In genomic region chr20:25277941-25278521, GRCh38 we compare ENCODE assay signal across 13 cellular contexts. TPM values are rescaled to one million over a fixed set of nuclear protein-coding genes. Genes with fewer than 3 reads are reported as not detected.
DNase-seq lines count a peak whose midpoint lies in the region; ATAC-seq and TF ChIP-seq lines count a peak whose summit lies in the region.
"Had no signal": no experiment of that assay in that cellular context is flagged by ENCODE, and none has a peak within 500 bp of the region (broad histone marks: within the 10 kb centered on the region; RNA-seq: fewer than 3 reads in every experiment).

No MANE protein-coding gene starts in this region.

- WGBS in spleen, 5 donors, result 93 to 97% (median 96%) methylated on average over 14 to 19 of the region's 19 CpGs
- WGBS in endodermal cell (ENCODE audit: insufficient coverage in 1 of 2, insufficient read length in 1 of 2), 2 experiments, result 92 to 97% methylated on average over 16 to 19 of the region's 19 CpGs

- no peaks in the 10 kb centered on the region for H3K27me3 ChIP-seq in spleen (replicated peaks in 1 of 7)
- no peaks in the 10 kb centered on the region for H3K27me3 ChIP-seq in endodermal cell (ENCODE audit: control insufficient read depth, insufficient read depth, low read length, poor library complexity, severe bottlenecking)
- H3K27me3 ChIP-seq: brain microvascular endothelial cell had no signal

- no peak overlapping the region for H3K9ac ChIP-seq in endodermal cell (ENCODE audit: extremely low read depth, low read length, poor library complexity, severe bottlenecking)

- intact Hi-C loops in CD14-positive monocyte (cut with micrococcal nuclease) (no loop called here), activated B cell treated with CpG ODN at 0.5 μM for 24 hours (cut with micrococcal nuclease) (no loop called here), left colon (cut with DNase I, micrococcal nuclease) (no loop called here), spleen (cut with DNase I; ENCODE audit: low total_unique reads) (no loop called here)

- H3K4me1 ChIP-seq in spleen, result peaks cover 0 to 31% (median 10%) of the 10 kb centered on the region in 6 donors
- H3K4me1 ChIP-seq in endodermal cell (ENCODE audit: control insufficient read depth, insufficient read depth, low read length), result no peaks in the 10 kb centered on the region

- H3K27ac Mint-ChIP-seq in CD14-positive monocyte, result no peak overlapping the region
- H3K27ac Mint-ChIP-seq in activated B cell treated with CpG ODN at 0.5 μM for 24 hours, result no peak overlapping the region
- H3K27ac Mint-ChIP-seq in endodermal cell, result no peak overlapping the region
- H3K27ac Mint-ChIP-seq: activated CD4-positive, alpha-beta memory T cell treated with anti-CD3 and anti-CD28 coated beads for 36 hours; activated T-helper 2 cell treated with anti-CD3 and anti-CD28 coated beads, Interferon-gamma antibody, Interleukin-2, Interleukin-4, amounts not matched to agents 10 μg/mL and 5 μg/mL and 100 μg/mL, durations not matched to agents 14 hours and 24 hours and 36 hours; stimulated activated naive CD8-positive, alpha-beta T cell treated with anti-CD3 and anti-CD28 coated beads, Interleukin-15, Interleukin-2, amounts not matched to agents 100 ng/mL and 50 ng/mL, for 24 hours had no signal

- H3K9me3 Mint-ChIP-seq in CD14-positive monocyte (peaks cover 0 to 2% (median 0%) of the 10 kb centered on the region in 7 donors), activated B cell treated with CpG ODN at 0.5 μM for 24 hours (no peaks in the 10 kb centered on the region), endodermal cell (no peaks in the 10 kb centered on the region)
- H3K9me3 Mint-ChIP-seq: activated CD4-positive, alpha-beta memory T cell treated with anti-CD3 and anti-CD28 coated beads for 36 hours; activated T-helper 2 cell treated with anti-CD3 and anti-CD28 coated beads, Interferon-gamma antibody, Interleukin-2, Interleukin-4, amounts not matched to agents 10 μg/mL and 5 μg/mL and 100 μg/mL, durations not matched to agents 14 hours and 24 hours and 36 hours; stimulated activated naive CD8-positive, alpha-beta T cell treated with anti-CD3 and anti-CD28 coated beads, Interleukin-15, Interleukin-2, amounts not matched to agents 100 ng/mL and 50 ng/mL, for 24 hours had no signal

- no peaks in the 10 kb centered on the region for H3K27me3 Mint-ChIP-seq in CD14-positive monocyte (ENCODE audit: low read depth in 3 of 3)
- no peaks in the 10 kb centered on the region for H3K27me3 Mint-ChIP-seq in activated B cell treated with CpG ODN at 0.5 μM for 24 hours
- no peaks in the 10 kb centered on the region for H3K27me3 Mint-ChIP-seq in endodermal cell (ENCODE audit: insufficient read depth)
- H3K27me3 Mint-ChIP-seq: activated CD4-positive, alpha-beta memory T cell treated with anti-CD3 and anti-CD28 coated beads for 36 hours; stimulated activated naive CD8-positive, alpha-beta T cell treated with anti-CD3 and anti-CD28 coated beads, Interleukin-15, Interleukin-2, amounts not matched to agents 100 ng/mL and 50 ng/mL, for 24 hours had no signal

- H3K36me3 ChIP-seq in spleen (peaks cover 0 to 100% (median 77%) of the 10 kb centered on the region in 6 donors), endodermal cell (ENCODE audit: control insufficient read depth, insufficient read depth, low read length) (peaks cover 47% of the 10 kb centered on the region)

- TF ChIP-seq POLR2A in spleen (IDR thresholded peaks at IDR 0.05), result no peak

- peaks cover 79 to 98% of the 10 kb centered on the region in 2 donors for H3K36me3 Mint-ChIP-seq in CD14-positive monocyte
- peaks cover 61% of the 10 kb centered on the region for H3K36me3 Mint-ChIP-seq in activated B cell treated with CpG ODN at 0.5 μM for 24 hours (ENCODE audit: low read depth)
- peaks cover 45% of the 10 kb centered on the region for H3K36me3 Mint-ChIP-seq in endodermal cell (ENCODE audit: low read depth)

- H3K4me1 Mint-ChIP-seq in CD14-positive monocyte (no peaks in the 10 kb centered on the region), activated B cell treated with CpG ODN at 0.5 μM for 24 hours (peaks cover 27% of the 10 kb centered on the region), endodermal cell (no peaks in the 10 kb centered on the region)

- no peak overlapping the region for H3K4me3 Mint-ChIP-seq in CD14-positive monocyte
- H3K4me3 Mint-ChIP-seq in activated B cell treated with CpG ODN at 0.5 μM for 24 hours, result no peak overlapping the region
- H3K4me3 Mint-ChIP-seq in endodermal cell, result no peak overlapping the region
- H3K4me3 Mint-ChIP-seq: activated CD4-positive, alpha-beta memory T cell treated with anti-CD3 and anti-CD28 coated beads for 36 hours; stimulated activated naive CD8-positive, alpha-beta T cell treated with anti-CD3 and anti-CD28 coated beads, Interleukin-15, Interleukin-2, amounts not matched to agents 100 ng/mL and 50 ng/mL, for 24 hours had no signal

- no peak overlapping the region for H3K4me3 ChIP-seq in spleen
- H3K4me3 ChIP-seq in endodermal cell (ENCODE audit: low read length), result no peak overlapping the region
- H3K4me3 ChIP-seq: PC-9 had no signal

- DNase-seq in CD14-positive monocyte (ENCODE audit: low spot score), result peak; percentile 22
- DNase-seq in activated B cell treated with CpG ODN at 0.5 μM for 24 hours, result peak; percentile 8
- DNase-seq in left colon, result peak; percentile 9 to 57
- DNase-seq in spleen, result peak; percentile 69
- DNase-seq in middle frontal gyrus (ENCODE audit: extremely low spot score, low spot score), result no peak
- DNase-seq in endodermal cell, result no peak
- DNase-seq in NCI-H1417 (lab: John Stamatoyannopoulos, UW), result no peak
- DNase-seq: activated CD4-positive, alpha-beta memory T cell treated with anti-CD3 and anti-CD28 coated beads for 36 hours; brain microvascular endothelial cell; NCI-H774; PC-9 had no signal

- TF ChIP-seq CTCF in CD14-positive monocyte (IDR thresholded peaks at IDR 0.05), result no peak
- TF ChIP-seq CTCF in activated B cell treated with CpG ODN at 0.5 μM for 24 hours (IDR thresholded peaks at IDR 0.05), result no peak
- TF ChIP-seq CTCF in spleen (IDR thresholded peaks at IDR 0.05 in 8 of 11, conservative IDR thresholded peaks at IDR 0.05 in 3 of 11), result no peak
- no peak for TF ChIP-seq CTCF in endodermal cell (conservative IDR thresholded peaks at IDR 0.05)

- CTCF ChIA-PET in activated B cell treated with CpG ODN at 0.5 μM for 24 hours (lab: Charles Lee), result interaction anchor here (1.2 kb wide), 1 partner anchor 18 kb away, joined by 3 read pairs; no protein-coding TSS in a partner anchor

- H3K27ac ChIP-seq in spleen (no peak overlapping the region), endodermal cell (ENCODE audit: low read depth, low read length) (no peak overlapping the region)
- H3K27ac ChIP-seq: brain microvascular endothelial cell, PC-9 had no signal

- ATAC-seq in activated B cell treated with CpG ODN at 0.5 μM for 24 hours (ENCODE audit: low read depth), result no peak
- ATAC-seq in left colon, result peak; percentile 56

- H3K9me3 ChIP-seq in spleen (no peaks in the 10 kb centered on the region), endodermal cell (ENCODE audit: control insufficient read depth, low read length) (no peaks in the 10 kb centered on the region)

- POLR2A ChIA-PET in activated B cell treated with CpG ODN at 0.5 μM for 24 hours (lab: Charles Lee), result no interaction called here

RNA-seq across cellular contexts. Expression of gene PYGB, which starts 30.1 kb away (rescaled TPM):
- polyA plus RNA-seq in CD14-positive monocyte (10 to 100 TPM; 26.7 to 33.2 TPM), spleen (10 to 100 TPM; 10.5 to 29.4 (median 18.2) TPM)
- total RNA-seq in activated B cell treated with CpG ODN at 0.5 μM for 24 hours (21.5 and 23.5 TPM in 2 replicates), left colon (100 to 1,000 TPM; 275 to 329 TPM), spleen (10 to 100 TPM; 27.0 to 47.8 (median 34.4) TPM), endodermal cell (10 to 100 TPM; 59.3 to 66.8 TPM)
- polyA plus RNA-seq in endodermal cell (2013, experiment 1 of 2), result 48.4 TPM
- polyA plus RNA-seq in endodermal cell (2013, experiment 2 of 2), result 48.7 TPM

Comparison
In these comparisons a context has a peak if more than half of its experiments do, and no peak if none do; other contexts are left out.
1. DNase-seq: peak in CD14-positive monocyte (single experiment), activated B cell treated with CpG ODN at 0.5 μM for 24 hours (single experiment), left colon (2 of 2) and spleen (single experiment); none in middle frontal gyrus (single experiment), endodermal cell (single experiment) and NCI-H1417 (0 of 3).
2. RNA of gene PYGB, which starts 30.1 kb away (total RNA-seq): 275 to 329 TPM in left colon; 59.3 to 66.8 TPM in endodermal cell, 27.0 to 47.8 TPM in spleen and 21.5 to 23.5 TPM in activated B cell treated with CpG ODN at 0.5 μM for 24 hours; every median in the first group is over 4 times any median in the second.